12 cellular contexts compared by ENCODE assay signal in genomic region chr1:108617008-108617723, GRCh38.
"Had no signal": no experiment of that assay in that cellular context is flagged by ENCODE, and none has a peak within 500 bp of the region (broad histone marks: within the 10 kb centered on the region; RNA-seq: fewer than 3 reads in every experiment).

No MANE protein-coding gene starts in this region.

- H3K4me1 Mint-ChIP-seq: endodermal cell, neural progenitor cell had no signal

- DNase-seq: activated CD4-positive, alpha-beta T cell treated with anti-CD3 and anti-CD28 coated beads, Interleukin-2, amount 50 U/mL, for 1 hour; activated naive CD4-positive, alpha-beta T cell; activated T-cell treated with anti-CD3 and anti-CD28 coated beads for 4 hours; dermis blood vessel endothelial cell; endodermal cell; gastrocnemius medialis; heart right ventricle; islet precursor cell; ovary had no signal

- H3K9me3 Mint-ChIP-seq: endodermal cell, neural progenitor cell had no signal

- H3K27ac Mint-ChIP-seq: endodermal cell, neural progenitor cell had no signal

- ATAC-seq: gastrocnemius medialis, heart right ventricle, left lobe of liver, sciatic nerve had no signal

- H3K4me3 Mint-ChIP-seq: endodermal cell, neural progenitor cell had no signal
